8 cellular contexts compared by ENCODE assay signal in genomic region chr12:77847060-77847541, GRCh38. TPM values are rescaled to one million over a fixed set of nuclear protein-coding genes. Genes with fewer than 3 reads are reported as not detected.
DNase-seq lines count a peak whose midpoint lies in the region; ATAC-seq and TF ChIP-seq lines count a peak whose summit lies in the region.

No MANE protein-coding gene starts in this region.

- intact Hi-C loops in heart left ventricle (cut with DNase I), result no loop called here
- intact Hi-C loops in mucosa of descending colon (cut with DNase I, micrococcal nuclease), result no loop called here

- no peaks in the 10 kb centered on the region for H3K36me3 ChIP-seq in heart left ventricle
- H3K36me3 ChIP-seq in mucosa of descending colon (ENCODE audit: low read depth), result no peaks in the 10 kb centered on the region
- H3K36me3 ChIP-seq in gastroesophageal sphincter, result no peaks in the 10 kb centered on the region

- no peak overlapping the region for H3K4me3 ChIP-seq in heart left ventricle
- no peak overlapping the region for H3K4me3 ChIP-seq in mucosa of descending colon
- H3K4me3 ChIP-seq in gastroesophageal sphincter, result no peak overlapping the region

- DNase-seq in GM13976 (ENCODE audit: low spot score), result peak; percentile 64
- peak; percentile 24 for DNase-seq in H4 (ENCODE audit: low spot score)
- peak; percentile 34 for DNase-seq in NCI-H146 treated with DMSO at 0.1 percent for 48 hours (lab: John Stamatoyannopoulos, UW; ENCODE audit: unreplicated experiment)
- no peak for DNase-seq in heart left ventricle
- DNase-seq in activated CD4-positive, CD25-positive, alpha-beta regulatory T cell treated with anti-CD3 and anti-CD28 coated beads, Interleukin-2, amount 50 U/mL, for 72 hours, result no peak
- no peak for DNase-seq in mucosa of descending colon
- DNase-seq in NCI-H446 treated with DMSO at 0.1 percent for 48 hours (lab: John Stamatoyannopoulos, UW), result no peak

- no peaks in the 10 kb centered on the region for H3K27me3 ChIP-seq in heart left ventricle
- H3K27me3 ChIP-seq in gastroesophageal sphincter, result no peaks in the 10 kb centered on the region

- TF ChIP-seq EP300 in gastroesophageal sphincter (IDR thresholded peaks at IDR 0.05), result no peak

- peak overlapping the region in 11 of 12 donors; percentile 44 to 79 (median 67) for H3K27ac ChIP-seq in heart left ventricle
- peak overlapping the region in 2 of 4 donors; percentile 40 to 44 for H3K27ac ChIP-seq in gastroesophageal sphincter

- peak in 3 of 4 donors; percentile 63 to 72 (median 65) for ATAC-seq in heart left ventricle
- ATAC-seq in mucosa of descending colon, result no peak
- ATAC-seq in gastroesophageal sphincter, result no peak

- no peaks in the 10 kb centered on the region for H3K9me3 ChIP-seq in heart left ventricle
- H3K9me3 ChIP-seq in mucosa of descending colon, result no peaks in the 10 kb centered on the region
- H3K9me3 ChIP-seq in gastroesophageal sphincter, result no peaks in the 10 kb centered on the region

- in situ Hi-C loops in GM13976 (cut with MboI; ENCODE audit: low sequenced_read_pairs, unreplicated experiment), result no loop called here

- H3K4me1 ChIP-seq in heart left ventricle, result peaks cover 6 to 38% (median 19%) of the 10 kb centered on the region in 12 donors
- no peaks in the 10 kb centered on the region for H3K4me1 ChIP-seq in mucosa of descending colon (ENCODE audit: low read depth)
- peaks cover 0 to 16% (median 3%) of the 10 kb centered on the region in 3 donors for H3K4me1 ChIP-seq in gastroesophageal sphincter

- WGBS in heart left ventricle, 4 donors, result 36 to 45% (median 42%) methylated on average over 2 of the region's 2 CpGs
- 40 to 72% methylated on average over 2 of the region's 2 CpGs for WGBS in gastroesophageal sphincter (ENCODE audit: low coverage in 1 of 2), 2 donors

- TF ChIP-seq CTCF in GM13976 (IDR thresholded peaks at IDR 0.05; ENCODE audit: borderline replicate concordance, control extremely low read depth, extremely low read depth, insufficient read depth, missing control alignments) (no peak), heart left ventricle (IDR thresholded peaks at IDR 0.05) (no peak), mucosa of descending colon (IDR thresholded peaks at IDR 0.05) (no peak), gastroesophageal sphincter (IDR thresholded peaks at IDR 0.05) (no peak)

- TF ChIP-seq POLR2A in heart left ventricle (IDR thresholded peaks at IDR 0.05) (no peak), gastroesophageal sphincter (IDR thresholded peaks at IDR 0.05) (no peak)

RNA-seq across cellular contexts. Expression of gene NAV3, which starts 16.4 kb away (rescaled TPM):
- 3.6 and 9.6 TPM in 2 replicates for total RNA-seq in H4 (2014; rRNA removed; shearing (Covaris generic))
- total RNA-seq in heart left ventricle (10 to 100 TPM in 2 of 9 donors, 1 to 10 TPM in 7; 1.8 to 18.0 (median 6.2) TPM), mucosa of descending colon (1 to 10 TPM in 2 of 3 donors, under 1 TPM in 1; 0.90 to 5.3 (median 2.5) TPM), gastroesophageal sphincter (10 to 100 TPM in 1 of 4 donors, 1 to 10 TPM in 3; 4.6 to 10.7 (median 6.6) TPM)
- 1 to 10 TPM; 1.1 to 2.6 TPM for polyA plus RNA-seq in heart left ventricle

Comparison
In these comparisons a context has a peak if more than half of its experiments do, and no peak if none do; other contexts are left out.
1. DNase-seq: peak in GM13976 (single experiment), H4 (single experiment) and NCI-H146 treated with DMSO at 0.1 percent for 48 hours (single experiment); none in heart left ventricle (0 of 5), activated CD4-positive, CD25-positive, alpha-beta regulatory T cell treated with anti-CD3 and anti-CD28 coated beads, Interleukin-2, amount 50 U/mL, for 72 hours (single experiment), mucosa of descending colon (0 of 3) and NCI-H446 treated with DMSO at 0.1 percent for 48 hours (single experiment).
2. ATAC-seq: peak in heart left ventricle (3 of 4); none in mucosa of descending colon (single experiment) and gastroesophageal sphincter (single experiment).